Comparison of ENCODE assay signal across 31 cellular contexts in genomic region chr1:48248356-48248755, GRCh38. TPM values are rescaled to one million over a fixed set of nuclear protein-coding genes. Genes with fewer than 3 reads are reported as not detected.
"Had no signal": no experiment of that assay in that cellular context is flagged by ENCODE, and none has a peak within 500 bp of the region (broad histone marks: within the 10 kb centered on the region; RNA-seq: fewer than 3 reads in every experiment).

No MANE protein-coding gene starts in this region.

- DNase-seq: activated B cell treated with CpG ODN at 0.5 μM for 24 hours; activated CD4-positive, alpha-beta memory T cell treated with anti-CD3 and anti-CD28 coated beads, Interleukin-2, amount 10 ng/mL, durations not matched to agents 7 days and 5 days; activated CD4-positive, alpha-beta T cell treated with anti-CD3 and anti-CD28 coated beads for 48 hours; activated CD4-positive, alpha-beta T cell treated with anti-CD3 and anti-CD28 coated beads, Interleukin-2, amount 50 U/mL, for 4 hours; activated CD8-positive, alpha-beta memory T cell treated with anti-CD3 and anti-CD28 coated beads, Interleukin-2, amount 50 U/mL, for 48 hours; activated gamma-delta T cell; activated naive CD4-positive, alpha-beta T cell; activated naive CD4-positive, alpha-beta T cell treated with anti-CD3 and anti-CD28 coated beads, Interleukin-2, amount 10 ng/mL, durations not matched to agents 7 days and 5 days; activated naive CD8-positive, alpha-beta T cell treated with anti-CD3 and anti-CD28 coated beads, Interleukin-2, amount 10 ng/mL, durations not matched to agents 7 days and 5 days; activated T-cell treated with anti-CD3 and anti-CD28 coated beads for 4 hours; activated T-cell treated with anti-CD3 and anti-CD28 coated beads, Interleukin-2, amount 50 U/mL, for 24 hours; activated T-cell treated with anti-CD3 and anti-CD28 coated beads, Interleukin-2, amount 50 U/mL, for 72 hours; central memory CD4-positive, alpha-beta T cell; cerebellar nuclear complex; colonic mucosa; effector CD8-positive, alpha-beta T cell; foreskin keratinocyte; gastrocnemius medialis; glutamatergic neuron; heart left ventricle; T-helper 1 cell; T-helper 17 cell; T1000; WERI-Rb-1 had no signal

- H3K4me3 ChIP-seq: ascending aorta, breast epithelium, cardiac muscle cell, colonic mucosa, gastrocnemius medialis, heart left ventricle had no signal

- H3K9me3 ChIP-seq: ascending aorta, breast epithelium, colonic mucosa, gastrocnemius medialis, heart left ventricle had no signal

- H3K36me3 ChIP-seq: ascending aorta, breast epithelium, cardiac muscle cell, colonic mucosa, gastrocnemius medialis, heart left ventricle, WERI-Rb-1 had no signal

- H3K27me3 ChIP-seq: ascending aorta, breast epithelium, cardiac muscle cell, colonic mucosa, foreskin keratinocyte, gastrocnemius medialis, heart left ventricle had no signal

- H3K27ac ChIP-seq: ascending aorta, breast epithelium, cardiac muscle cell, colonic mucosa, foreskin keratinocyte, gastrocnemius medialis, heart left ventricle, WERI-Rb-1 had no signal

- ATAC-seq: activated CD4-positive, CD25-positive, alpha-beta regulatory T cell treated with anti-CD3 and anti-CD28 coated beads, Interleukin-2, amount 50 U/mL, for 24 hours; activated naive CD4-positive, alpha-beta T cell treated with anti-CD3 and anti-CD28 coated beads, Interleukin-2, amount 50 U/mL, for 72 hours; activated T-cell treated with anti-CD3 and anti-CD28 coated beads, Interleukin-2, amount 50 U/mL, for 72 hours; esophagus mucosa; foreskin keratinocyte; gastrocnemius medialis; heart left ventricle; T-helper 17 cell had no signal

- H3K4me1 ChIP-seq: ascending aorta, breast epithelium, foreskin keratinocyte, gastrocnemius medialis had no signal

RNA-seq across cellular contexts. Expression of gene SLC5A9, which starts 25.8 kb away (rescaled TPM):
- total RNA-seq: activated B cell treated with CpG ODN at 0.5 μM for 24 hours; activated CD4-positive, alpha-beta memory T cell treated with anti-CD3 and anti-CD28 coated beads, Interleukin-2, amount 10 ng/mL, durations not matched to agents 7 days and 5 days; activated naive CD4-positive, alpha-beta T cell treated with anti-CD3 and anti-CD28 coated beads, Interleukin-2, amount 50 U/mL, for 72 hours; activated naive CD8-positive, alpha-beta T cell treated with anti-CD3 and anti-CD28 coated beads, Interleukin-2, amount 10 ng/mL, durations not matched to agents 7 days and 5 days; activated T-cell treated with anti-CD3 and anti-CD28 coated beads, Interleukin-2, amount 50 U/mL, for 72 hours; epithelial cell of proximal tubule; esophagus mucosa; foreskin keratinocyte; gastrocnemius medialis; T-helper 17 cell had no signal
- polyA plus RNA-seq: foreskin keratinocyte had no signal
